29 cellular contexts compared by ENCODE assay signal in genomic region chr6:111612379-111612778, GRCh38.
"Had no signal": no experiment of that assay in that cellular context is flagged by ENCODE, and none has a peak within 500 bp of the region (broad histone marks: within the 10 kb centered on the region; RNA-seq: fewer than 3 reads in every experiment).

No MANE protein-coding gene starts in this region.

- H3K9me3 ChIP-seq: stomach, suprapubic skin, testis, thoracic aorta, thyroid gland, tibial nerve, transverse colon, upper lobe of left lung, upper lobe of right lung, uterus, vagina had no signal

- H3K27me3 ChIP-seq: stomach, suprapubic skin, testis, thyroid gland, tibial artery, tibial nerve, transverse colon, upper lobe of left lung, upper lobe of right lung, uterus, vagina had no signal

- DNase-seq: stimulated activated CD4-positive, alpha-beta T cell treated with anti-CD3 and anti-CD28 coated beads, Interleukin-2, amount 100 ng/mL, for 48 hours; stimulated activated CD4-positive, alpha-beta T cell treated with anti-CD3 and anti-CD28 coated beads, Interleukin-4, amount 100 ng/mL, for 1 hour; stimulated activated CD4-positive, alpha-beta T cell treated with anti-CD3 and anti-CD28 coated beads, Interleukin-4, amount 100 ng/mL, for 24 hours; stimulated activated CD4-positive, alpha-beta T cell treated with anti-CD3 and anti-CD28 coated beads, Interleukin-4, amount 100 ng/mL, for 4 hours; stimulated activated CD8-positive, alpha-beta memory T cell treated with anti-CD3 and anti-CD28 coated beads, Interleukin-4, amount 100 ng/mL, for 48 hours; stimulated activated naive B cell treated with anti-CD40 and anti-IgM and Interleukin-4, amounts not matched to agents 10 μg/mL and 1 μg/mL and 100 μg/mL, for 72 hours; stimulated activated naive CD4-positive, alpha-beta T cell; stimulated activated naive CD4-positive, alpha-beta T cell treated with Interleukin-2 at 50 U/mL for 16 hours; stimulated activated naive CD8-positive, alpha-beta T cell treated with anti-CD3 and anti-CD28 coated beads, Interleukin-15, amount 100 ng/mL, for 72 hours; stimulated activated naive CD8-positive, alpha-beta T cell treated with anti-CD3 and anti-CD28 coated beads, Interleukin-15, Interleukin-2, amounts not matched to agents 100 U/mL and 50 U/mL, for 24 hours; stomach; substantia nigra; testis; thyroid gland; transverse colon; trophoblast cell; upper lobe of left lung; upper lobe of right lung; uterus had no signal

- H3K4me1 Mint-ChIP-seq: stimulated activated effector memory CD8-positive, alpha-beta T cell treated with anti-CD3 and anti-CD28 coated beads, Interleukin-12 subunit alpha, Interleukin-12 subunit beta, amount 100 ng/mL, for 72 hours; stimulated activated memory B cell treated with anti-CD40 and anti-IgM and Interleukin-4, amounts not matched to agents 10 μg/mL and 1 μg/mL and 100 μg/mL, for 72 hours; stimulated activated naive B cell treated with anti-CD40 and anti-IgM and Interleukin-4, amounts not matched to agents 10 μg/mL and 1 μg/mL and 100 μg/mL, for 72 hours; stimulated activated naive CD8-positive, alpha-beta T cell treated with anti-CD3 and anti-CD28 coated beads, Interleukin-15, amount 100 ng/mL, for 72 hours had no signal

- H3K4me3 Mint-ChIP-seq: stimulated activated effector memory CD8-positive, alpha-beta T cell treated with anti-CD3 and anti-CD28 coated beads, Interleukin-12 subunit alpha, Interleukin-12 subunit beta, amount 100 ng/mL, for 72 hours; stimulated activated memory B cell treated with anti-CD40 and anti-IgM and Interleukin-4, amounts not matched to agents 10 μg/mL and 1 μg/mL and 100 μg/mL, for 72 hours; stimulated activated naive B cell treated with anti-CD40 and anti-IgM and Interleukin-4, amounts not matched to agents 10 μg/mL and 1 μg/mL and 100 μg/mL, for 72 hours; stimulated activated naive CD8-positive, alpha-beta T cell treated with anti-CD3 and anti-CD28 coated beads, Interleukin-15, amount 100 ng/mL, for 72 hours; stimulated activated naive CD8-positive, alpha-beta T cell treated with anti-CD3 and anti-CD28 coated beads, Interleukin-15, Interleukin-2, amounts not matched to agents 100 ng/mL and 50 ng/mL, for 24 hours; type B pancreatic cell had no signal

- H3K27me3 Mint-ChIP-seq: type B pancreatic cell had no signal

- H3K36me3 Mint-ChIP-seq: stimulated activated effector memory CD8-positive, alpha-beta T cell treated with anti-CD3 and anti-CD28 coated beads, Interleukin-12 subunit alpha, Interleukin-12 subunit beta, amount 100 ng/mL, for 72 hours; stimulated activated memory B cell treated with anti-CD40 and anti-IgM and Interleukin-4, amounts not matched to agents 10 μg/mL and 1 μg/mL and 100 μg/mL, for 72 hours; type B pancreatic cell had no signal

- H3K36me3 ChIP-seq: stomach, suprapubic skin, thoracic aorta, thyroid gland, tibial artery, tibial nerve, transverse colon, upper lobe of left lung, upper lobe of right lung, uterus, vagina had no signal

- H3K27ac Mint-ChIP-seq: stimulated activated effector memory CD8-positive, alpha-beta T cell treated with anti-CD3 and anti-CD28 coated beads, Interleukin-12 subunit alpha, Interleukin-12 subunit beta, amount 100 ng/mL, for 72 hours; stimulated activated memory B cell treated with anti-CD40 and anti-IgM and Interleukin-4, amounts not matched to agents 10 μg/mL and 1 μg/mL and 100 μg/mL, for 72 hours; stimulated activated naive B cell treated with anti-CD40 and anti-IgM and Interleukin-4, amounts not matched to agents 10 μg/mL and 1 μg/mL and 100 μg/mL, for 72 hours; stimulated activated naive CD8-positive, alpha-beta T cell treated with anti-CD3 and anti-CD28 coated beads, Interleukin-15, amount 100 ng/mL, for 72 hours; stimulated activated naive CD8-positive, alpha-beta T cell treated with anti-CD3 and anti-CD28 coated beads, Interleukin-15, Interleukin-2, amounts not matched to agents 100 ng/mL and 50 ng/mL, for 24 hours; type B pancreatic cell had no signal

- H3K4me1 ChIP-seq: testis, tibial artery, uterus had no signal

- H3K4me3 ChIP-seq: stomach, suprapubic skin, testis, thoracic aorta, thyroid gland, tibial artery, tibial nerve, transverse colon, upper lobe of left lung, upper lobe of right lung, uterus, vagina had no signal

- ATAC-seq: stimulated activated effector memory CD8-positive, alpha-beta T cell treated with anti-CD3 and anti-CD28 coated beads, Interleukin-12 subunit alpha, Interleukin-12 subunit beta, amount 100 ng/mL, for 72 hours; stimulated activated memory B cell treated with anti-CD40 and anti-IgM and Interleukin-4, amounts not matched to agents 10 μg/mL and 1 μg/mL and 100 μg/mL, for 72 hours; stimulated activated naive B cell treated with anti-CD40 and anti-IgM and Interleukin-4, amounts not matched to agents 10 μg/mL and 1 μg/mL and 100 μg/mL, for 72 hours; stimulated activated naive CD8-positive, alpha-beta T cell treated with anti-CD3 and anti-CD28 coated beads, Interleukin-15, amount 100 ng/mL, for 72 hours; stimulated activated naive CD8-positive, alpha-beta T cell treated with anti-CD3 and anti-CD28 coated beads, Interleukin-15, Interleukin-2, amounts not matched to agents 100 U/mL and 50 U/mL, for 24 hours; upper lobe of right lung had no signal

- H3K27ac ChIP-seq: stomach, suprapubic skin, testis, thoracic aorta, thyroid gland, tibial artery, tibial nerve, transverse colon, upper lobe of left lung, upper lobe of right lung, uterus, vagina had no signal

- FAIRE-seq: urothelium cell line had no signal
